Comparison of ENCODE assay signal across 1 cellular context in the genomic region with DNA sequence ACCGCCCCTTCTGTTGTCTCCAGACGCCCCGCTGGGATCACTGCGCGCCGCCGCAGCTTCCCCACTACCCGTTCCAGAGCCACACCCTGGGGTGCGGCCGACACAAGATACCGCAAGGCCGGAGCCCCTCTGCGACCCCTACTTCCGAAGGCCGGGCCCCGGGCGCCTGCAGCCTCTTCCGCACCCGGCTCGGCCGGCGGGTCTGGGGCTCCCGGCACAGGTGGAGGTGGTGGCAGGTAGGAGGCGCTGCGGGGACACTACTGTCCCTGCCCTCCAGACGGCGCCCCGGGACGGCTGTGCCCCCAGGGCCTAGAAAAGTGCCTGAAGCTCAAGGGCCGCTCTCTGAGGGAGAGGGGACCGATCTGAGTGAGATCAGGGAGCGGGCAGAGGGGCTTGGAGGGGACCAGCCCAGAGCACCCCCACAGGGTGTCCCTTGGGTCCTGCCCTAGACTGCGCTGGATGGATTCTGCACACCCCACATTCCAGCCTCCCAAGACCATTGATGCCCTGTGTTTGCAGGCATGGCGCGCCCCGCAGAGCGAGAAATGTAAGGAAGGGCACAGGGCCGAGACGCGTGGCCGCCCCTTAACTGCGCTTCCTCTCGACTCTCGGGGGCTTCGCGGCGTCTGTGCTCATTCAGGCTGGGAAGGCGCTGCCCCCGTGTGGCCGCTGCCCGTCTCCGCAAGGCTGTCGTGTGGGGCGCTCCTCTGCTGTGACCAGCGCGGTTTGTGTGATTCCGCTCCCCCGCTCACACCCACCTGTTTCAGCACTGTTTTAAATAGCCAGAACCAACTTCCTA.
TF ChIP-seq lines count a peak whose summit lies in the region.

No MANE protein-coding gene starts in this region.

TF ChIP-seq in HEK293, 187 proteins besides CTCF, POLR2A, EP300 and RAD21 (continued from another document and continues in another):
- TF ChIP-seq ZBTB7A (tag by site-specific recombination; IDR thresholded peaks at IDR 0.05; ENCODE audit: low read depth): 0 out of 2 replicates have a peak, but pooled peaks have one; percentile 44
- peak; percentile 96 for TF ChIP-seq ZNF335 (tag by site-specific recombination; conservative IDR thresholded peaks at IDR 0.05)
- no peak for TF ChIP-seq ZNF266 (tag by site-specific recombination; IDR thresholded peaks at IDR 0.05; ENCODE audit: low read depth)
- TF ChIP-seq SCRT1 (tag by site-specific recombination; IDR thresholded peaks at IDR 0.05; ENCODE audit: borderline replicate concordance): peak; percentile 70; the same call in 1 of the 2 replicates
- TF ChIP-seq ZNF621 (tag by site-specific recombination; IDR thresholded peaks at IDR 0.05): no peak
- TF ChIP-seq ZNF530 (tag by site-specific recombination; IDR thresholded peaks at IDR 0.05; ENCODE audit: low read depth): no peak
- no peak for TF ChIP-seq ZFP41 (tag by site-specific recombination; IDR thresholded peaks at IDR 0.05; ENCODE audit: borderline replicate concordance)
- TF ChIP-seq, protein P1, sequence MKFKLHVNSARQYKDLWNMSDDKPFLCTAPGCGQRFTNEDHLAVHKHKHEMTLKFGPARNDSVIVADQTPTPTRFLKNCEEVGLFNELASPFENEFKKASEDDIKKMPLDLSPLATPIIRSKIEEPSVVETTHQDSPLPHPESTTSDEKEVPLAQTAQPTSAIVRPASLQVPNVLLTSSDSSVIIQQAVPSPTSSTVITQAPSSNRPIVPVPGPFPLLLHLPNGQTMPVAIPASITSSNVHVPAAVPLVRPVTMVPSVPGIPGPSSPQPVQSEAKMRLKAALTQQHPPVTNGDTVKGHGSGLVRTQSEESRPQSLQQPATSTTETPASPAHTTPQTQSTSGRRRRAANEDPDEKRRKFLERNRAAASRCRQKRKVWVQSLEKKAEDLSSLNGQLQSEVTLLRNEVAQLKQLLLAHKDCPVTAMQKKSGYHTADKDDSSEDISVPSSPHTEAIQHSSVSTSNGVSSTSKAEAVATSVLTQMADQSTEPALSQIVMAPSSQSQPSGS (tag by site-specific recombination; IDR thresholded peaks at IDR 0.05; ENCODE audit: low read depth): no peak
- TF ChIP-seq ZNF561 (tag by site-specific recombination; IDR thresholded peaks at IDR 0.05; ENCODE audit: borderline replicate concordance): peak; percentile 99
- TF ChIP-seq, protein P2, sequence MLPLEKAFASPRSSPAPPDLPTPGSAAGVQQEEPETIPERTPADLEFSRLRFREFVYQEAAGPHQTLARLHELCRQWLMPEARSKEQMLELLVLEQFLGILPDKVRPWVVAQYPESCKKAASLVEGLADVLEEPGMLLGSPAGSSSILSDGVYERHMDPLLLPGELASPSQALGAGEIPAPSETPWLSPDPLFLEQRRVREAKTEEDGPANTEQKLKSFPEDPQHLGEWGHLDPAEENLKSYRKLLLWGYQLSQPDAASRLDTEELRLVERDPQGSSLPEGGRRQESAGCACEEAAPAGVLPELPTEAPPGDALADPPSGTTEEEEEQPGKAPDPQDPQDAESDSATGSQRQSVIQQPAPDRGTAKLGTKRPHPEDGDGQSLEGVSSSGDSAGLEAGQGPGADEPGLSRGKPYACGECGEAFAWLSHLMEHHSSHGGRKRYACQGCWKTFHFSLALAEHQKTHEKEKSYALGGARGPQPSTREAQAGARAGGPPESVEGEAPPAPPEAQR (tag by site-specific recombination; IDR thresholded peaks at IDR 0.05): no peak
- no peak for TF ChIP-seq ZNF426 (tag by site-specific recombination; IDR thresholded peaks at IDR 0.05)
- peak; percentile 77 for TF ChIP-seq ZBTB8A (tag by site-specific recombination; IDR thresholded peaks at IDR 0.05)
- TF ChIP-seq ZNF843 (tag by site-specific recombination; IDR thresholded peaks at IDR 0.05): peak; percentile 36; the same call in 1 of the 2 replicates
- no peak for TF ChIP-seq ZNF132 (tag by site-specific recombination; IDR thresholded peaks at IDR 0.05; ENCODE audit: borderline replicate concordance)
- TF ChIP-seq, protein P3, sequence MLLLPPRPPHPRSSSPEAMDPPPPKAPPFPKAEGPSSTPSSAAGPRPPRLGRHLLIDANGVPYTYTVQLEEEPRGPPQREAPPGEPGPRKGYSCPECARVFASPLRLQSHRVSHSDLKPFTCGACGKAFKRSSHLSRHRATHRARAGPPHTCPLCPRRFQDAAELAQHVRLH (tag by site-specific recombination; IDR thresholded peaks at IDR 0.05): peak; percentile 23; the same call in 1 of the 2 replicates
- peak; percentile 83 for TF ChIP-seq KLF1 (tag by site-specific recombination; IDR thresholded peaks at IDR 0.05)
- TF ChIP-seq ZNF174 (tag by site-specific recombination; IDR thresholded peaks at IDR 0.05): no peak
- TF ChIP-seq, protein P4, sequence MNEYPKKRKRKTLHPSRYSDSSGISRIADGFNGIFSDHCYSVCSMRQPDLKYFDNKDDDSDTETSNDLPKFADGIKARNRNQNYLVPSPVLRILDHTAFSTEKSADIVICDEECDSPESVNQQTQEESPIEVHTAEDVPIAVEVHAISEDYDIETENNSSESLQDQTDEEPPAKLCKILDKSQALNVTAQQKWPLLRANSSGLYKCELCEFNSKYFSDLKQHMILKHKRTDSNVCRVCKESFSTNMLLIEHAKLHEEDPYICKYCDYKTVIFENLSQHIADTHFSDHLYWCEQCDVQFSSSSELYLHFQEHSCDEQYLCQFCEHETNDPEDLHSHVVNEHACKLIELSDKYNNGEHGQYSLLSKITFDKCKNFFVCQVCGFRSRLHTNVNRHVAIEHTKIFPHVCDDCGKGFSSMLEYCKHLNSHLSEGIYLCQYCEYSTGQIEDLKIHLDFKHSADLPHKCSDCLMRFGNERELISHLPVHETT (tag by site-specific recombination; IDR thresholded peaks at IDR 0.05): peak; percentile 39; the same call in 1 of the 2 replicates
- TF ChIP-seq, protein P5, sequence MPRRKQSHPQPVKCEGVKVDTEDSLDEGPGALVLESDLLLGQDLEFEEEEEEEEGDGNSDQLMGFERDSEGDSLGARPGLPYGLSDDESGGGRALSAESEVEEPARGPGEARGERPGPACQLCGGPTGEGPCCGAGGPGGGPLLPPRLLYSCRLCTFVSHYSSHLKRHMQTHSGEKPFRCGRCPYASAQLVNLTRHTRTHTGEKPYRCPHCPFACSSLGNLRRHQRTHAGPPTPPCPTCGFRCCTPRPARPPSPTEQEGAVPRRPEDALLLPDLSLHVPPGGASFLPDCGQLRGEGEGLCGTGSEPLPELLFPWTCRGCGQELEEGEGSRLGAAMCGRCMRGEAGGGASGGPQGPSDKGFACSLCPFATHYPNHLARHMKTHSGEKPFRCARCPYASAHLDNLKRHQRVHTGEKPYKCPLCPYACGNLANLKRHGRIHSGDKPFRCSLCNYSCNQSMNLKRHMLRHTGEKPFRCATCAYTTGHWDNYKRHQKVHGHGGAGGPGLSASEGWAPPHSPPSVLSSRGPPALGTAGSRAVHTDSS (tag by site-specific recombination; IDR thresholded peaks at IDR 0.05): no peak
- no peak for TF ChIP-seq ZNF548 (tag by site-specific recombination; IDR thresholded peaks at IDR 0.05)
- no peak for TF ChIP-seq TCF7L2 (IDR thresholded peaks at IDR 0.05; ENCODE audit: borderline replicate concordance, low read depth, low read length)
- peak; percentile 46 for TF ChIP-seq SP7 (tag by site-specific recombination; IDR thresholded peaks at IDR 0.05)
- TF ChIP-seq ZNF629 (tag by site-specific recombination; IDR thresholded peaks at IDR 0.05): 0 out of 2 replicates have a peak, but pooled peaks have one; percentile 26
- peak; percentile 22; the same call in 1 of the 2 replicates for TF ChIP-seq KLF9 (tag by site-specific recombination; IDR thresholded peaks at IDR 0.05; ENCODE audit: low read depth)
- TF ChIP-seq ZNF211 (tag by site-specific recombination; IDR thresholded peaks at IDR 0.05; ENCODE audit: low read depth): no peak
- no peak for TF ChIP-seq ZNF184 (tag by site-specific recombination; IDR thresholded peaks at IDR 0.05)
- 0 out of 2 replicates have a peak, but pooled peaks have one; percentile 15 for TF ChIP-seq ZNF366 (tag by site-specific recombination; conservative IDR thresholded peaks at IDR 0.05)
- TF ChIP-seq ZBTB21 (tag by site-specific recombination; IDR thresholded peaks at IDR 0.05): no peak
- TF ChIP-seq ZNF571 (tag by site-specific recombination; IDR thresholded peaks at IDR 0.05): no peak
- peak; percentile 85; the same call in 1 of the 2 replicates for TF ChIP-seq ZNF2 (tag by site-specific recombination; IDR thresholded peaks at IDR 0.05)
- peak; percentile 51; the same call in 1 of the 2 replicates for TF ChIP-seq ZSCAN30 (tag by site-specific recombination; IDR thresholded peaks at IDR 0.05)
- TF ChIP-seq ZBTB48 (tag by site-specific recombination; IDR thresholded peaks at IDR 0.05): peak; percentile 67
- TF ChIP-seq, protein P6, sequence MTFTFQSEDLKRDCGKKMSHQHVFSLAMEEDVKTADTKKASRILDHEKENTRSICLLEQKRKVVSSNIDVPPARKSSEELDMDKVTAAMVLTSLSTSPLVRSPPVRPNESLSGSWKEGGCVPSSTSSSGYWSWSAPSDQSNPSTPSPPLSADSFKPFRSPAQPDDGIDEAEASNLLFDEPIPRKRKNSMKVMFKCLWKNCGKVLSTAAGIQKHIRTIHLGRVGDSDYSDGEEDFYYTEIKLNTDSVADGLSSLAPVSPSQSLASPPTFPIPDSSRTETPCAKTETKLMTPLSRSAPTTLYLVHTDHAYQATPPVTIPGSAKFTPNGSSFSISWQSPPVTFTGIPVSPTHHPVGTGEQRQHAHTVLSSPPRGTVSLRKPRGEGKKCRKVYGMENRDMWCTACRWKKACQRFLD (tag by site-specific recombination; IDR thresholded peaks at IDR 0.05): no peak
- TF ChIP-seq, protein P7, sequence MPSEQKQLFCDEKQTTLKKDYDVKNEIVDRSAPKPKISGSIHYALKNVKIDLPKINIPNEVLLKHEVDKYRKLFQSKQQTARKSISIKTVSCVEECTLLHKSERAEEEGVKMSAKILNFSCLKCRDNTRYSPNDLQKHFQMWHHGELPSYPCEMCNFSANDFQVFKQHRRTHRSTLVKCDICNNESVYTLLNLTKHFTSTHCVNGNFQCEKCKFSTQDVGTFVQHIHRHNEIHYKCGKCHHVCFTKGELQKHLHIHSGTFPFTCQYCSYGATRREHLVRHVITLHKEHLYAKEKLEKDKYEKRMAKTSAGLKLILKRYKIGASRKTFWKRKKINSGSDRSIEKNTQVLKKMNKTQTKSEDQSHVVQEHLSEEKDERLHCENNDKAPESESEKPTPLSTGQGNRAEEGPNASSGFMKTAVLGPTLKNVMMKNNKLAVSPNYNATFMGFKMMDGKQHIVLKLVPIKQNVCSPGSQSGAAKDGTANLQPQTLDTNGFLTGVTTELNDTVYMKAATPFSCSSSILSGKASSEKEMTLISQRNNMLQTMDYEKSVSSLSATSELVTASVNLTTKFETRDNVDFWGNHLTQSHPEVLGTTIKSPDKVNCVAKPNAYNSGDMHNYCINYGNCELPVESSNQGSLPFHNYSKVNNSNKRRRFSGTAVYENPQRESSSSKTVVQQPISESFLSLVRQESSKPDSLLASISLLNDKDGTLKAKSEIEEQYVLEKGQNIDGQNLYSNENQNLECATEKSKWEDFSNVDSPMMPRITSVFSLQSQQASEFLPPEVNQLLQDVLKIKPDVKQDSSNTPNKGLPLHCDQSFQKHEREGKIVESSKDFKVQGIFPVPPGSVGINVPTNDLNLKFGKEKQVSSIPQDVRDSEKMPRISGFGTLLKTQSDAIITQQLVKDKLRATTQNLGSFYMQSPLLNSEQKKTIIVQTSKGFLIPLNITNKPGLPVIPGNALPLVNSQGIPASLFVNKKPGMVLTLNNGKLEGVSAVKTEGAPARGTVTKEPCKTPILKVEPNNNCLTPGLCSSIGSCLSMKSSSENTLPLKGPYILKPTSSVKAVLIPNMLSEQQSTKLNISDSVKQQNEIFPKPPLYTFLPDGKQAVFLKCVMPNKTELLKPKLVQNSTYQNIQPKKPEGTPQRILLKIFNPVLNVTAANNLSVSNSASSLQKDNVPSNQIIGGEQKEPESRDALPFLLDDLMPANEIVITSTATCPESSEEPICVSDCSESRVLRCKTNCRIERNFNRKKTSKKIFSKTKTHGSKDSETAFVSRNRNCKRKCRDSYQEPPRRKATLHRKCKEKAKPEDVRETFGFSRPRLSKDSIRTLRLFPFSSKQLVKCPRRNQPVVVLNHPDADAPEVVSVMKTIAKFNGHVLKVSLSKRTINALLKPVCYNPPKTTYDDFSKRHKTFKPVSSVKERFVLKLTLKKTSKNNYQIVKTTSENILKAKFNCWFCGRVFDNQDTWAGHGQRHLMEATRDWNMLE (tag by site-specific recombination; conservative IDR thresholded peaks at IDR 0.05; ENCODE audit: low read depth): no peak
- no peak for TF ChIP-seq ZNF214 (tag by site-specific recombination; IDR thresholded peaks at IDR 0.05; ENCODE audit: borderline replicate concordance)
- TF ChIP-seq, protein P8, sequence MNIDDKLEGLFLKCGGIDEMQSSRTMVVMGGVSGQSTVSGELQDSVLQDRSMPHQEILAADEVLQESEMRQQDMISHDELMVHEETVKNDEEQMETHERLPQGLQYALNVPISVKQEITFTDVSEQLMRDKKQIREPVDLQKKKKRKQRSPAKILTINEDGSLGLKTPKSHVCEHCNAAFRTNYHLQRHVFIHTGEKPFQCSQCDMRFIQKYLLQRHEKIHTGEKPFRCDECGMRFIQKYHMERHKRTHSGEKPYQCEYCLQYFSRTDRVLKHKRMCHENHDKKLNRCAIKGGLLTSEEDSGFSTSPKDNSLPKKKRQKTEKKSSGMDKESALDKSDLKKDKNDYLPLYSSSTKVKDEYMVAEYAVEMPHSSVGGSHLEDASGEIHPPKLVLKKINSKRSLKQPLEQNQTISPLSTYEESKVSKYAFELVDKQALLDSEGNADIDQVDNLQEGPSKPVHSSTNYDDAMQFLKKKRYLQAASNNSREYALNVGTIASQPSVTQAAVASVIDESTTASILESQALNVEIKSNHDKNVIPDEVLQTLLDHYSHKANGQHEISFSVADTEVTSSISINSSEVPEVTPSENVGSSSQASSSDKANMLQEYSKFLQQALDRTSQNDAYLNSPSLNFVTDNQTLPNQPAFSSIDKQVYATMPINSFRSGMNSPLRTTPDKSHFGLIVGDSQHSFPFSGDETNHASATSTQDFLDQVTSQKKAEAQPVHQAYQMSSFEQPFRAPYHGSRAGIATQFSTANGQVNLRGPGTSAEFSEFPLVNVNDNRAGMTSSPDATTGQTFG (tag by site-specific recombination; IDR thresholded peaks at IDR 0.05; ENCODE audit: borderline replicate concordance): no peak
- TF ChIP-seq ZNF521 (tag by site-specific recombination; IDR thresholded peaks at IDR 0.05): no peak
- peak; percentile 89 for TF ChIP-seq ZBTB17 (tag by site-specific recombination; IDR thresholded peaks at IDR 0.05)
- TF ChIP-seq ZNF596 (tag by site-specific recombination; IDR thresholded peaks at IDR 0.05): no peak
- no peak for TF ChIP-seq MEIS1 (CRISPR knock-in tag; IDR thresholded peaks at IDR 0.05; ENCODE audit: borderline replicate concordance)
- TF ChIP-seq TRIM28 (IDR thresholded peaks at IDR 0.05; ENCODE audit: borderline replicate concordance, low read length): no peak
- TF ChIP-seq, protein P9, sequence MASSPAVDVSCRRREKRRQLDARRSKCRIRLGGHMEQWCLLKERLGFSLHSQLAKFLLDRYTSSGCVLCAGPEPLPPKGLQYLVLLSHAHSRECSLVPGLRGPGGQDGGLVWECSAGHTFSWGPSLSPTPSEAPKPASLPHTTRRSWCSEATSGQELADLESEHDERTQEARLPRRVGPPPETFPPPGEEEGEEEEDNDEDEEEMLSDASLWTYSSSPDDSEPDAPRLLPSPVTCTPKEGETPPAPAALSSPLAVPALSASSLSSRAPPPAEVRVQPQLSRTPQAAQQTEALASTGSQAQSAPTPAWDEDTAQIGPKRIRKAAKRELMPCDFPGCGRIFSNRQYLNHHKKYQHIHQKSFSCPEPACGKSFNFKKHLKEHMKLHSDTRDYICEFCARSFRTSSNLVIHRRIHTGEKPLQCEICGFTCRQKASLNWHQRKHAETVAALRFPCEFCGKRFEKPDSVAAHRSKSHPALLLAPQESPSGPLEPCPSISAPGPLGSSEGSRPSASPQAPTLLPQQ (tag by site-specific recombination; IDR thresholded peaks at IDR 0.05): no peak; the same call in 1 of the 2 replicates
- TF ChIP-seq ZNF157 (tag by site-specific recombination; IDR thresholded peaks at IDR 0.05): no peak
